1 cellular context compared by ENCODE assay signal in the genomic region with DNA sequence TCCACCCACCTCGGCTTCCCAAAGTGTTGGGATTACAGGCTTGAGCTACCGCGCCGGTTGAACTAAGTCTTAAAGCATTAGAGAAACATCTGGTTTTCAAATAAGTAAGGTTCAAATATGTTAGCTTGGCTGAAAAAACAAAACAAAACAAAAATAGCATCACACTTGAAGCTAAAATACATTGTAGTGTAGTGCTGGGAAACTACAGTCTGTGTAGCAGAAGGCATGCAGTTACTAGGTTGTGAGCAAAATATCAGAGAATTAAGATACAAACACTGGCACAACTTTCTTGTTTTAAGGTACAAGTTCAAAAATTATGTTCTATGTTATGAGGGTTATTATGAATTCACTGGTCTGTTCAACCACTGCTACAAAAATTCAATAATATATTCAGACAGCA.
TF ChIP-seq lines count a peak whose summit lies in the region.

No MANE protein-coding gene starts in this region.

TF ChIP-seq in HepG2, 621 proteins besides CTCF, POLR2A, EP300 and RAD21 (continued from another document):
- TF ChIP-seq KIAA2018 (CRISPR knock-in tag; IDR thresholded peaks at IDR 0.05; ENCODE audit: borderline replicate concordance) (no peak), ZNF777 (CRISPR knock-in tag; IDR thresholded peaks at IDR 0.05) (no peak), POLR2AphosphoS2 (IDR thresholded peaks at IDR 0.05; ENCODE audit: low read depth, low read length) (no peak)
